In the genomic region with DNA sequence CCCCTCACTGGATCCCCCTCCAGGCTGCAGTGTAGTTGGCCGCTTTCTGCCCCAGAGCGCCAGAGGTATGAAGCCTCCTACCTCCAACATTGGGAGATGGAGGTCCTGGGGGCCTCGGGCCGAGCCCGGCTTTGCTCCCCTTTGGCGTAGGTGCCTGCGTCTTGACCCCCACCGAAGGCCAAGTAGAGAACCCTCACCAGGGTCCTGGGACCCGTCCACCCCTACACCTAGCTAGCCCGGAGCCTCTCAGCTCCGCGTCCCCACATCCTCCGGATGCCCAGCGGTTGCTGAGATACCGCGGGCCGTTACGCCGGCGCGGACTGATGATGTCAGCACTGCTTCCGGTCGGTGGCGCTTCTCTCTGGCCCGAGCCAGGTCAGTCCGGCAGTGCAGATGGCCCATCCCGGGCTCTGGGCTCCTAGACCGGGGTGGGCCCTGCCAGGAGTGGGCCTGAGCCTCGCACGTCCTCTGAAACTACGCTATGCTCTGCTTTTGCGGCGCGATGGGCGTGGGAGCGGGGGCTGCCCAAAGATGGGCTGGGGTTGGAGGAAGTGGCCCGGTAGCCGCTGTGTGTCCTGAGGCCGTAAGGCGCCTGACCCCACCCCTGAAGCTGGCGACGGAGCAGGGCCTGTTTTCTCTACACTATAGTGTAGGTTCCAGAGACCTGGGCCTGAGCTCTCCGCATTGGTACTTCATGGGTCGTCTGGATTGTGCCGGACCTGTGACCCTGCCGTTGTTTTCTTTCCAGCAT, we compare ENCODE assay signal across 8 cellular contexts. TPM values are rescaled to one million over a fixed set of nuclear protein-coding genes. Genes with fewer than 3 reads are reported as not detected.
DNase-seq lines count a peak whose midpoint lies in the region; ATAC-seq and TF ChIP-seq lines count a peak whose summit lies in the region.

A gene (minus strand): TSS at position 297 of the 751 bp plus-strand sequence. CDS start 1,871 bp downstream, outside the sequence.
A gene with protein sequence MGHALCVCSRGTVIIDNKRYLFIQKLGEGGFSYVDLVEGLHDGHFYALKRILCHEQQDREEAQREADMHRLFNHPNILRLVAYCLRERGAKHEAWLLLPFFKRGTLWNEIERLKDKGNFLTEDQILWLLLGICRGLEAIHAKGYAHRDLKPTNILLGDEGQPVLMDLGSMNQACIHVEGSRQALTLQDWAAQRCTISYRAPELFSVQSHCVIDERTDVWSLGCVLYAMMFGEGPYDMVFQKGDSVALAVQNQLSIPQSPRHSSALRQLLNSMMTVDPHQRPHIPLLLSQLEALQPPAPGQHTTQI (plus strand): TSS at position 332 of the 751 bp plus-strand sequence. CDS start 521 bp downstream, outside the sequence.

- H3K27me3 ChIP-seq in neural progenitor cell (no peaks in the 10 kb centered on the region), stomach (no peaks in the 10 kb centered on the region)

- H3K79me2 ChIP-seq in neural progenitor cell (ENCODE audit: low read depth): peaks cover 11% of the 10 kb centered on the region

- CTCF ChIA-PET in RWPE1 (lab: Yijun Ruan, JAX): interaction anchor here (0.6 to 2.5 kb wide), 4 partner anchors 38 to 215 kb away, joined by 3 to 20 read pairs (median 6); a partner anchor contains a TSS

- H3K4me1 ChIP-seq in neural progenitor cell: no peaks in the 10 kb centered on the region
- peaks cover 43 to 60% (median 58%) of the 10 kb centered on the region in 4 donors for H3K4me1 ChIP-seq in stomach

- H3K9me3 ChIP-seq in neural progenitor cell (ENCODE audit: low read depth) (no peaks in the 10 kb centered on the region), stomach (no peaks in the 10 kb centered on the region)

- no peaks in the 10 kb centered on the region for H4K20me1 ChIP-seq in neural progenitor cell (ENCODE audit: low read depth)

- H3K27ac ChIP-seq in RWPE1 (peak within 1 kb of the TSS; percentile 98), neural progenitor cell (peak within 1 kb of the TSS; percentile 93), stomach (peak within 1 kb of the TSS; percentile 91 to 98 (median 97))

- H3K4me3 ChIP-seq in foreskin fibroblast (ENCODE audit: low read depth in 1 of 2, low read length in 2 of 2) (peak within 1 kb of the TSS; percentile 82 to 88), neural progenitor cell (peak within 1 kb of the TSS; percentile 80), stomach (peak within 1 kb of the TSS; percentile 77 to 95 (median 82))

- H3K4me1 Mint-ChIP-seq in neural progenitor cell: peaks cover 15% of the 10 kb centered on the region

- peaks cover 2% of the 10 kb centered on the region for H3K36me3 Mint-ChIP-seq in neural progenitor cell

- no peaks in the 10 kb centered on the region for H3K9me3 Mint-ChIP-seq in neural progenitor cell

- intact Hi-C loops in stomach (cut with DNase I; ENCODE audit: low total_unique reads): no loop called here

- no peak for TF ChIP-seq EP300 in stomach (IDR thresholded peaks at IDR 0.05)

- H2AFZ ChIP-seq in neural progenitor cell (replicated peaks): peak within 1 kb of the TSS; percentile 87

- peak within 1 kb of the TSS; percentile 95 for H3K4me2 ChIP-seq in neural progenitor cell

- WGBS in stomach, 5 donors: 0 to 7% (median 1%) methylated on average over 8 to 46 of the region's 46 CpGs

- peak in 2 of 4 donors; percentile 54 to 71 for TF ChIP-seq POLR2A in stomach (IDR thresholded peaks at IDR 0.05)

- POLR2A ChIA-PET in RWPE1 (lab: Yijun Ruan, JAX; ENCODE audit: low non-redundant PET): interaction anchor here (0.6 to 2.2 kb wide), 5 partner anchors 8 to 75 kb away, joined by 3 to 7 read pairs (median 4); a partner anchor contains a TSS

- H3K4me3 Mint-ChIP-seq in neural progenitor cell: peak within 1 kb of the TSS; percentile 96

- ATAC-seq in GM21786 (IDR thresholded peaks at IDR 0.05; ENCODE audit: unreplicated experiment): peak; percentile 55

- H3K27me3 Mint-ChIP-seq in neural progenitor cell (ENCODE audit: insufficient read depth, low read depth): peaks cover 2% of the 10 kb centered on the region

- peak; percentile 91 for DNase-seq in EL
- DNase-seq in KG1 (lab: John Stamatoyannopoulos, UW): peak; percentile 84
- peak; percentile 84 for DNase-seq in RWPE1 (ENCODE audit: low spot score)
- peak; percentile 89 for DNase-seq in activated gamma-delta T cell treated with Interleukin-2 at 50 U/mL for 16 hours
- DNase-seq in foreskin fibroblast: peak; percentile 94 to 98
- DNase-seq in neural progenitor cell (ENCODE audit: low spot score): peak; percentile 97
- peak; percentile 96 for DNase-seq in stomach

- H3K9ac ChIP-seq in neural progenitor cell: peak within 1 kb of the TSS; percentile 100

- no peaks in the 10 kb centered on the region for H3K36me3 ChIP-seq in neural progenitor cell
- peaks cover 2 to 29% (median 16%) of the 10 kb centered on the region in 4 donors for H3K36me3 ChIP-seq in stomach

- peak within 1 kb of the TSS; percentile 91 for H3K27ac Mint-ChIP-seq in neural progenitor cell

- H3F3A ChIP-seq in neural progenitor cell (ENCODE audit: low read depth): peaks cover 12% of the 10 kb centered on the region

- TF ChIP-seq CTCF in RWPE1 (conservative IDR thresholded peaks at IDR 0.05; ENCODE audit: low read depth): no peak
- no peak for TF ChIP-seq CTCF in foreskin fibroblast (IDR thresholded peaks at IDR 0.05; ENCODE audit: low read depth, low read length)
- TF ChIP-seq CTCF in neural progenitor cell (IDR thresholded peaks at IDR 0.05): peak; percentile 4
- TF ChIP-seq CTCF in stomach (IDR thresholded peaks at IDR 0.05): no peak

RNA-seq across cellular contexts. Expression of the first gene that starts in this region (rescaled TPM):
- 7.2 and 14.7 TPM in 2 replicates for total RNA-seq in neural progenitor cell (ENCODE audit: low replicate concordance)
- 10 to 100 TPM in 1 of 5 donors, 1 to 10 TPM in 2, under 1 TPM in 1, not detected in 1; 0.58 to 31.4 (median 4.5) TPM for total RNA-seq in stomach
- 1 to 10 TPM; 2.6 to 4.9 (median 2.6) TPM for polyA plus RNA-seq in stomach

RNA-seq across cellular contexts. Expression of the second gene that starts in this region (rescaled TPM):
- total RNA-seq in neural progenitor cell (ENCODE audit: low replicate concordance): 19.9 and 26.8 TPM in 2 replicates
- 10 to 100 TPM in 4 of 5 donors, 1 to 10 TPM in 1; 1.2 to 55.6 (median 23.7) TPM for total RNA-seq in stomach
- polyA plus RNA-seq in stomach: 10 to 100 TPM; 38.8 to 55.9 (median 45.1) TPM

Comparison
In these comparisons a context has a peak if more than half of its experiments do, and no peak if none do; other contexts are left out.
1. Peak in every context shown above with its lines: DNase-seq, ATAC-seq, H3K4me3 ChIP-seq and H3K27ac ChIP-seq.